8 cellular contexts compared by ENCODE assay signal in the genomic region with DNA sequence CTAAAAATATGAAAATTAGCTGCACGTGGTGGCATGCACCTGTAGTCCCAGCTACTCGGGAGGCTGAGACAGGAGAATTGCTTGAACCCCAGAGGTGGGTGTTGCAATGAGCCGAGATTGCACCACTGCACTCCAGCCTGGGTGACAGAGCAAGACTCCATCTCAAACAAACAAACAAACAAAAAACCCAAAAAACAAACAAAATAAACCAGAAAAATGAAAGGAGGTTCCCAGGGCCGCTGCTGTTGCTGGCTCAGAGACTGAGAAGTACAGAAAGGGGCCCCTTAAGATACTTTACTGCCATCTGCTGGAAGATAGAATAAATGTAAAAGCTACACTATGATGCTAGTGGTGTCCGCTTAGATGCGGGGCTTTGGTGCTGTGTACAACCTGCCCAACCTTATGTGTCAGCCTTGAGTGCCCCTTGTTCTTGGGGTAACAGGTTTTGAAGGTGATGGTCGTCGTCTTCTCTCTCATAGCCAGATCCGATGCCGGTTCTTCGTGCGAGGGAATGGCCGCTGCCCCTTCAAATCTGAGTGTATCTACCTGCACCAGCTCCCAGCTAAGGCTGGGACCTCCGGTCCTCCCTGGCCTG. TPM values are rescaled to one million over a fixed set of nuclear protein-coding genes. Genes with fewer than 3 reads are reported as not detected.
DNase-seq lines count a peak whose midpoint lies in the region; ATAC-seq and TF ChIP-seq lines count a peak whose summit lies in the region.

No MANE protein-coding gene starts in this region.

- peak; percentile 65 for ATAC-seq in activated CD8-positive, alpha-beta T cell treated with anti-CD3 and anti-CD28 coated beads, Interleukin-2, amount 10 ng/mL, durations not matched to agents 7 days and 5 days
- ATAC-seq in GM18520 (IDR thresholded peaks at IDR 0.05; ENCODE audit: unreplicated experiment) = no peak

- no peaks in the 10 kb centered on the region for H3K36me3 ChIP-seq in neutrophil

- CTCF ChIA-PET in activated CD8-positive, alpha-beta T cell treated with anti-CD3 and anti-CD28 coated beads, Interleukin-2, amount 10 ng/mL, durations not matched to agents 7 days and 5 days (lab: Charles Lee) = interaction anchor here (0.6 to 11.1 kb wide), 39 partner anchors 13 to 190 kb away, joined by 3 to 192 read pairs (median 6); a partner anchor contains a TSS

- no peak overlapping the region for H3K27ac Mint-ChIP-seq in activated CD8-positive, alpha-beta T cell treated with anti-CD3 and anti-CD28 coated beads, Interleukin-2, amount 10 ng/mL, durations not matched to agents 7 days and 5 days

- peak; percentile 82 for DNase-seq in SIG-M5 treated with dmso at 0.1 percent for 504 hours (lab: John Stamatoyannopoulos, UW; ENCODE audit: unreplicated experiment)
- DNase-seq in SIG-M5 (lab: John Stamatoyannopoulos, UW) = no peak
- peak; percentile 73 for DNase-seq in HPDE6-E6E7 (ENCODE audit: extremely low spot score)
- DNase-seq in NCI-H526 treated with DMSO at 0.1 percent for 48 hours (lab: John Stamatoyannopoulos, UW) = peak; percentile 51
- peak; percentile 61 for DNase-seq in activated CD8-positive, alpha-beta T cell treated with anti-CD3 and anti-CD28 coated beads, Interleukin-2, amount 10 ng/mL, durations not matched to agents 7 days and 5 days
- peak; percentile 78 for DNase-seq in fibroblast of pulmonary artery (ENCODE audit: low read depth)

- no peaks in the 10 kb centered on the region for H3K9me3 Mint-ChIP-seq in activated CD8-positive, alpha-beta T cell treated with anti-CD3 and anti-CD28 coated beads, Interleukin-2, amount 10 ng/mL, durations not matched to agents 7 days and 5 days (ENCODE audit: insufficient read depth)

- H3K4me3 ChIP-seq in fibroblast of pulmonary artery (replicated peaks; ENCODE audit: low read depth, low read length) (no peak overlapping the region), neutrophil (ENCODE audit: low read depth in 1 of 2, low read length in 1 of 2) (no peak overlapping the region)

- peaks cover 35 to 47% of the 10 kb centered on the region in 2 experiments for H3K4me1 ChIP-seq in neutrophil (ENCODE audit: control insufficient read depth in 1 of 2, insufficient read depth in 1 of 2, low read depth in 1 of 2, low read length in 1 of 2)

- no peak overlapping the region for H3K27ac ChIP-seq in neutrophil

- H3K9me3 ChIP-seq in neutrophil = no peaks in the 10 kb centered on the region

- peak; percentile 60 for TF ChIP-seq CTCF in fibroblast of pulmonary artery (IDR thresholded peaks at IDR 0.05; ENCODE audit: low read length, missing control alignments)
- peak; percentile 60 for TF ChIP-seq CTCF in neutrophil (IDR thresholded peaks at IDR 0.05)

- H3K4me3 Mint-ChIP-seq in activated CD8-positive, alpha-beta T cell treated with anti-CD3 and anti-CD28 coated beads, Interleukin-2, amount 10 ng/mL, durations not matched to agents 7 days and 5 days = no peak overlapping the region

- peaks cover 60% of the 10 kb centered on the region for H3K4me1 Mint-ChIP-seq in activated CD8-positive, alpha-beta T cell treated with anti-CD3 and anti-CD28 coated beads, Interleukin-2, amount 10 ng/mL, durations not matched to agents 7 days and 5 days (ENCODE audit: low read depth)

- H3K27me3 ChIP-seq in neutrophil = no peaks in the 10 kb centered on the region

- peaks cover 4% of the 10 kb centered on the region for H3K27me3 Mint-ChIP-seq in activated CD8-positive, alpha-beta T cell treated with anti-CD3 and anti-CD28 coated beads, Interleukin-2, amount 10 ng/mL, durations not matched to agents 7 days and 5 days (ENCODE audit: low read depth)

- peaks cover 4% of the 10 kb centered on the region for H3K36me3 Mint-ChIP-seq in activated CD8-positive, alpha-beta T cell treated with anti-CD3 and anti-CD28 coated beads, Interleukin-2, amount 10 ng/mL, durations not matched to agents 7 days and 5 days (ENCODE audit: low read depth)

- POLR2A ChIA-PET in activated CD8-positive, alpha-beta T cell treated with anti-CD3 and anti-CD28 coated beads, Interleukin-2, amount 10 ng/mL, durations not matched to agents 7 days and 5 days (lab: Charles Lee) = interaction anchor here (0.6 to 1.3 kb wide), 5 partner anchors 30 to 722 kb away, joined by 3 to 11 read pairs (median 4); a partner anchor contains a TSS

RNA-seq across cellular contexts. Expression of a gene that starts 2.8 kb away (rescaled TPM):
- total RNA-seq in activated CD8-positive, alpha-beta T cell treated with anti-CD3 and anti-CD28 coated beads, Interleukin-2, amount 10 ng/mL, durations not matched to agents 7 days and 5 days = 10 to 100 TPM; 20.4 to 21.9 TPM

RNA-seq across cellular contexts. Expression of a gene that starts 18.8 kb away (rescaled TPM):
- 1,000 to 10,000 TPM; 1,398 to 1,443 TPM for total RNA-seq in activated CD8-positive, alpha-beta T cell treated with anti-CD3 and anti-CD28 coated beads, Interleukin-2, amount 10 ng/mL, durations not matched to agents 7 days and 5 days

RNA-seq across cellular contexts. Expression of a gene that starts 47.5 kb away (rescaled TPM):
- under 1 TPM; 0.18 to 0.21 TPM for total RNA-seq in activated CD8-positive, alpha-beta T cell treated with anti-CD3 and anti-CD28 coated beads, Interleukin-2, amount 10 ng/mL, durations not matched to agents 7 days and 5 days
